Comparison of ENCODE assay signal across 8 cellular contexts in the genomic region with DNA sequence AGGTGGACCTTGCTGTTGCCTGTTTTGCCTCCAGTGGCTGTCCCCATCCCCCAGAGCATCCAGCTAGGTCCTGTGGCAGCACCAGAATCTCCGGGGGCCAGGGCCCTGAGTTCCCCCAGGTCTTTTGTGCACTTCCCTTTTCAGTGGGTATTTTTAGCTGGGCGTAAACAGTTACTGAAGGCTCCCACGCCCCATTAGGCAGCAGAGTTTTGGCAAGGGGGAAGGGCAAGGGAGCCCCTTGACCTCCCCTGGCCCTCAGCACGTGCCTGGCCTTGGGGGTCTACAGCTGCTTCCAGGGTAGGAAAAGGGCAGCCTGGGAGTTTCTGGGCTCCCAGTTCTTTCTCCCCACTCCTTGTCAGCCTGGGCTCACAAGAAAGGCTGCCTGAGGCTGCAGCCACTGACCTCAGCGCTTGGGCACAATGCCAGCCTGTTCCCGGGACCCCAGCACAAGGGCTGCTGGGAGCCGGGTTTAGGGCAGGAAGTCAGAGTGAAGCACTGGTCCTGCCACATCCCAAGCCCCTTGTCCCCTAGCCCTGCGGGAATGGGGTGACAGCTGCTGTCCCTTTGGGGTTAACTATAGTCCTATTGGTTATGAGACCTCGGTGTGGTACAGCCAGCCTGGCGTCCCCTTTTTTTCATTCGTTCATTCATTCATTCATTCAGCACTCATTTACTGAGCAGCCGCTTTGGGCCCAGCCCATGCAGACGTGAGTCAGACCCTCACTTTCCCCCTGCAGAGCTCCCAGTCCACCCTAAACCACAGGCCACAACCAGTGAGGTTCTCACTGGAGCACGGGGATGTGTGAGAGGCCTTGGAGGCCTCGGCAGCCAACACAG. TPM values are rescaled to one million over a fixed set of nuclear protein-coding genes. Genes with fewer than 3 reads are reported as not detected.
DNase-seq lines count a peak whose midpoint lies in the region; TF ChIP-seq lines count a peak whose summit lies in the region.

No MANE protein-coding gene starts in this region.

- no peaks in the 10 kb centered on the region for H3K27me3 ChIP-seq in MM.1S (replicated peaks; ENCODE audit: insufficient read depth, low read length)
- no peaks in the 10 kb centered on the region for H3K27me3 ChIP-seq in hepatocyte

- peaks cover 73% of the 10 kb centered on the region for H3K4me1 ChIP-seq in MM.1S (ENCODE audit: low read length)
- peaks cover 30% of the 10 kb centered on the region for H3K4me1 ChIP-seq in hepatocyte (ENCODE audit: insufficient read depth)

- H2AFZ ChIP-seq in MM.1S (ENCODE audit: low read length) (no peak overlapping the region), hepatocyte (no peak overlapping the region)

- peak; percentile 55 for DNase-seq in GM10266 (ENCODE audit: extremely low spot score)
- DNase-seq in MM.1S = peak; percentile 38
- peak; percentile 64 for DNase-seq in activated naive CD8-positive, alpha-beta T cell treated with anti-CD3 and anti-CD28 coated beads for 36 hours
- DNase-seq in hepatocyte (ENCODE audit: low spot score) = peak; percentile 49
- peak; percentile 58 for DNase-seq in stimulated activated CD4-positive, alpha-beta T cell treated with anti-CD3 and anti-CD28 coated beads, Interleukin-4, amount 100 ng/mL, for 24 hours
- no peak for DNase-seq in amniotic stem cell (lab: John Stamatoyannopoulos, UW)
- DNase-seq in NCI-H2107 (lab: John Stamatoyannopoulos, UW) = no peak
- no peak for DNase-seq in NCI-H128 (lab: John Stamatoyannopoulos, UW; ENCODE audit: unreplicated experiment)

- no peaks in the 10 kb centered on the region for H3K27me3 Mint-ChIP-seq in activated naive CD8-positive, alpha-beta T cell treated with anti-CD3 and anti-CD28 coated beads for 36 hours

- TF ChIP-seq CTCF in GM10266 (IDR thresholded peaks at IDR 0.05; ENCODE audit: control insufficient read depth, insufficient read depth, low read depth, missing control alignments) (no peak), MM.1S (IDR thresholded peaks at IDR 0.05; ENCODE audit: low read length) (no peak), hepatocyte (IDR thresholded peaks at IDR 0.05; ENCODE audit: poor library complexity) (no peak)

- H3K9me2 ChIP-seq in MM.1S (replicated peaks; ENCODE audit: insufficient read depth, low read length) = no peaks in the 10 kb centered on the region
- no peaks in the 10 kb centered on the region for H3K9me2 ChIP-seq in hepatocyte (replicated peaks; ENCODE audit: insufficient read depth)

- H4K20me1 ChIP-seq in MM.1S (ENCODE audit: insufficient read depth, low read length) (peaks cover 25% of the 10 kb centered on the region), hepatocyte (ENCODE audit: insufficient read depth, poor library complexity, severe bottlenecking) (peaks cover 77% of the 10 kb centered on the region)

- H3K36me3 ChIP-seq in MM.1S (replicated peaks; ENCODE audit: insufficient read depth, low read length) (no peaks in the 10 kb centered on the region; the same call in 1 of the 2 replicates), hepatocyte (replicated peaks; ENCODE audit: insufficient read depth, low read depth) (no peaks in the 10 kb centered on the region)

- H3K27ac Mint-ChIP-seq in activated naive CD8-positive, alpha-beta T cell treated with anti-CD3 and anti-CD28 coated beads for 36 hours = peak overlapping the region; percentile 99

- peaks cover 78% of the 10 kb centered on the region for H3K4me1 Mint-ChIP-seq in activated naive CD8-positive, alpha-beta T cell treated with anti-CD3 and anti-CD28 coated beads for 36 hours

- H3K4me3 ChIP-seq in MM.1S (ENCODE audit: low read length) (peak overlapping the region; percentile 57), hepatocyte (no peak overlapping the region)

- H3K27ac ChIP-seq in MM.1S (ENCODE audit: low read length) (peak overlapping the region; percentile 95), hepatocyte (peak overlapping the region; percentile 69)

- WGBS in hepatocyte (ENCODE audit: low lambda C conversion rate, missing lambda C conversion rate) = 83% methylated on average over 15 of the region's 15 CpGs

- H3K9me3 ChIP-seq in MM.1S (replicated peaks; ENCODE audit: insufficient read depth, low read length) = no peaks in the 10 kb centered on the region
- no peaks in the 10 kb centered on the region for H3K9me3 ChIP-seq in hepatocyte (ENCODE audit: low read depth)

- peaks cover 57% of the 10 kb centered on the region for H3F3A ChIP-seq in MM.1S (ENCODE audit: insufficient read depth, low read length)

- H3K4me2 ChIP-seq in MM.1S (ENCODE audit: low read depth, low read length) (peak overlapping the region; percentile 99), hepatocyte (peak overlapping the region; percentile 67)

- peaks cover 47% of the 10 kb centered on the region for H3K36me3 Mint-ChIP-seq in activated naive CD8-positive, alpha-beta T cell treated with anti-CD3 and anti-CD28 coated beads for 36 hours

- H3K79me2 ChIP-seq in MM.1S (ENCODE audit: low read length) = peaks cover 93% of the 10 kb centered on the region
- H3K79me2 ChIP-seq in hepatocyte = peaks cover 95% of the 10 kb centered on the region

- peak overlapping the region; percentile 89 for H3K4me3 Mint-ChIP-seq in activated naive CD8-positive, alpha-beta T cell treated with anti-CD3 and anti-CD28 coated beads for 36 hours

- peak overlapping the region; percentile 89 for H3K9ac ChIP-seq in MM.1S (ENCODE audit: low read length)

- H3K9me3 Mint-ChIP-seq in activated naive CD8-positive, alpha-beta T cell treated with anti-CD3 and anti-CD28 coated beads for 36 hours = no peaks in the 10 kb centered on the region

RNA-seq across cellular contexts. Expression of gene CSK, which starts 8.4 kb away (rescaled TPM):
- total RNA-seq in activated naive CD8-positive, alpha-beta T cell treated with anti-CD3 and anti-CD28 coated beads for 36 hours = 100 to 1,000 TPM; 308 to 310 TPM
- total RNA-seq in hepatocyte = 15.8 and 16.9 TPM in 2 replicates
- polyA plus RNA-seq in hepatocyte = 19.1 and 21.8 TPM in 2 replicates

RNA-seq across cellular contexts. Expression of gene LMAN1L, which starts 22.3 kb away (rescaled TPM):
- total RNA-seq in activated naive CD8-positive, alpha-beta T cell treated with anti-CD3 and anti-CD28 coated beads for 36 hours = under 1 TPM; 0.14 to 0.33 TPM
- total RNA-seq in hepatocyte = not detected in 2 replicates
- polyA plus RNA-seq in hepatocyte = not detected in 2 replicates

RNA-seq across cellular contexts. Expression of gene CPLX3, which starts 36.1 kb away (rescaled TPM):
- total RNA-seq in activated naive CD8-positive, alpha-beta T cell treated with anti-CD3 and anti-CD28 coated beads for 36 hours = under 1 TPM in 1 of 2 experiments, not detected in 1; 0.19 TPM
- total RNA-seq in hepatocyte = not detected in 2 replicates
- polyA plus RNA-seq in hepatocyte = 0.10 TPM in 1 of 2 replicates, not detected in the other

RNA-seq across cellular contexts. Expression of gene CYP1A2, which starts 41.7 kb away (rescaled TPM):
- total RNA-seq in activated naive CD8-positive, alpha-beta T cell treated with anti-CD3 and anti-CD28 coated beads for 36 hours = not detected
- total RNA-seq in hepatocyte = 0.40 TPM in 1 of 2 replicates, not detected in the other
- polyA plus RNA-seq in hepatocyte = 0.17 TPM in 1 of 2 replicates, not detected in the other

RNA-seq across cellular contexts. Expression of gene ULK3, which starts 52.7 kb away (rescaled TPM):
- 10 to 100 TPM; 41.1 to 49.9 TPM for total RNA-seq in activated naive CD8-positive, alpha-beta T cell treated with anti-CD3 and anti-CD28 coated beads for 36 hours
- total RNA-seq in hepatocyte = 37.6 and 40.4 TPM in 2 replicates
- 45.7 and 46.3 TPM in 2 replicates for polyA plus RNA-seq in hepatocyte

Comparison
In these comparisons a context has a peak if more than half of its experiments do, and no peak if none do; other contexts are left out.
1. DNase-seq: peak in GM10266 (single experiment), MM.1S (single experiment), activated naive CD8-positive, alpha-beta T cell treated with anti-CD3 and anti-CD28 coated beads for 36 hours (single experiment), hepatocyte (single experiment) and stimulated activated CD4-positive, alpha-beta T cell treated with anti-CD3 and anti-CD28 coated beads, Interleukin-4, amount 100 ng/mL, for 24 hours (single experiment); none in amniotic stem cell (single experiment), NCI-H2107 (single experiment) and NCI-H128 (single experiment).
2. RNA of gene CSK, which starts 8.4 kb away (total RNA-seq): 308 to 310 TPM in activated naive CD8-positive, alpha-beta T cell treated with anti-CD3 and anti-CD28 coated beads for 36 hours; 15.8 to 16.9 TPM in hepatocyte; every median in the first group is over 10 times any median in the second.